ENCODE assay signal across 2 cellular contexts in the genomic region with DNA sequence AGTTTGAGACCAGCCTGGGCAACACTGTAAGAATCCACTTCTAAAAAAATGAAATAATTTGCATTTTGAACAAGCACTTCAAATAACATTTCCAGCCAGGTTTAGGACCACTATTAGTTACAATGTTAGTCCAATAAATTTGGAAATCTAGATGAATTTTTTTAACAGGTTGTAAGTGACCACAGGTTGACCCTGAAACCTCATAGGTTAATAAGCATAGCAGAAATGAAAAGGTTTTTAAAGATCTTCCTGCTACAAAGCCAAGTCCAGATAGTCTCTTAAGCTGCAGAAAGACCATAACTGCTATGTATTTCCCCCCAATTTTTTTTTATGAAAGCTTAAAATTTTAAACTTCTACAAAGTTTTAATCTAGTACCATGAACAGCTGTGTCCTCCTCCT.
TF ChIP-seq lines count a peak whose summit lies in the region.

No MANE protein-coding gene starts in this region.

TF ChIP-seq in liver, 16 proteins besides CTCF, POLR2A, EP300 and RAD21:
- TF ChIP-seq YY1 (IDR thresholded peaks at IDR 0.05) (no peak), FOXA2 (IDR thresholded peaks at IDR 0.05) (no peak), JUND (IDR thresholded peaks at IDR 0.05) (no peak), TAF1 (conservative IDR thresholded peaks at IDR 0.05) (no peak), SP1 (IDR thresholded peaks at IDR 0.05) (no peak), FOXA1 (IDR thresholded peaks at IDR 0.05) (no peak), RXRA (IDR thresholded peaks at IDR 0.05) (no peak), GABPA (IDR thresholded peaks at IDR 0.05 in 1 of 2, conservative IDR thresholded peaks at IDR 0.05 in 1 of 2) (no peak), EGR1 (IDR thresholded peaks at IDR 0.05; ENCODE audit: low read depth in 2 of 2) (no peak), NR2F2 (IDR thresholded peaks at IDR 0.05) (no peak), HNF4G (IDR thresholded peaks at IDR 0.05) (no peak), HNF4A (conservative IDR thresholded peaks at IDR 0.05) (no peak)
- TF ChIP-seq, protein P1, sequence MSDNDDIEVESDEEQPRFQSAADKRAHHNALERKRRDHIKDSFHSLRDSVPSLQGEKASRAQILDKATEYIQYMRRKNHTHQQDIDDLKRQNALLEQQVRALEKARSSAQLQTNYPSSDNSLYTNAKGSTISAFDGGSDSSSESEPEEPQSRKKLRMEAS (IDR thresholded peaks at IDR 0.05): no peak
- TF ChIP-seq, protein P2, sequence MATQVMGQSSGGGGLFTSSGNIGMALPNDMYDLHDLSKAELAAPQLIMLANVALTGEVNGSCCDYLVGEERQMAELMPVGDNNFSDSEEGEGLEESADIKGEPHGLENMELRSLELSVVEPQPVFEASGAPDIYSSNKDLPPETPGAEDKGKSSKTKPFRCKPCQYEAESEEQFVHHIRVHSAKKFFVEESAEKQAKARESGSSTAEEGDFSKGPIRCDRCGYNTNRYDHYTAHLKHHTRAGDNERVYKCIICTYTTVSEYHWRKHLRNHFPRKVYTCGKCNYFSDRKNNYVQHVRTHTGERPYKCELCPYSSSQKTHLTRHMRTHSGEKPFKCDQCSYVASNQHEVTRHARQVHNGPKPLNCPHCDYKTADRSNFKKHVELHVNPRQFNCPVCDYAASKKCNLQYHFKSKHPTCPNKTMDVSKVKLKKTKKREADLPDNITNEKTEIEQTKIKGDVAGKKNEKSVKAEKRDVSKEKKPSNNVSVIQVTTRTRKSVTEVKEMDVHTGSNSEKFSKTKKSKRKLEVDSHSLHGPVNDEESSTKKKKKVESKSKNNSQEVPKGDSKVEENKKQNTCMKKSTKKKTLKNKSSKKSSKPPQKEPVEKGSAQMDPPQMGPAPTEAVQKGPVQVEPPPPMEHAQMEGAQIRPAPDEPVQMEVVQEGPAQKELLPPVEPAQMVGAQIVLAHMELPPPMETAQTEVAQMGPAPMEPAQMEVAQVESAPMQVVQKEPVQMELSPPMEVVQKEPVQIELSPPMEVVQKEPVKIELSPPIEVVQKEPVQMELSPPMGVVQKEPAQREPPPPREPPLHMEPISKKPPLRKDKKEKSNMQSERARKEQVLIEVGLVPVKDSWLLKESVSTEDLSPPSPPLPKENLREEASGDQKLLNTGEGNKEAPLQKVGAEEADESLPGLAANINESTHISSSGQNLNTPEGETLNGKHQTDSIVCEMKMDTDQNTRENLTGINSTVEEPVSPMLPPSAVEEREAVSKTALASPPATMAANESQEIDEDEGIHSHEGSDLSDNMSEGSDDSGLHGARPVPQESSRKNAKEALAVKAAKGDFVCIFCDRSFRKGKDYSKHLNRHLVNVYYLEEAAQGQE (IDR thresholded peaks at IDR 0.05): no peak
- TF ChIP-seq, protein P3, sequence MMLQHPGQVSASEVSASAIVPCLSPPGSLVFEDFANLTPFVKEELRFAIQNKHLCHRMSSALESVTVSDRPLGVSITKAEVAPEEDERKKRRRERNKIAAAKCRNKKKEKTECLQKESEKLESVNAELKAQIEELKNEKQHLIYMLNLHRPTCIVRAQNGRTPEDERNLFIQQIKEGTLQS (IDR thresholded peaks at IDR 0.05): no peak
TF ChIP-seq in liver: peak in this region for 0.

TF ChIP-seq in HepG2, 621 proteins besides CTCF, POLR2A, EP300 and RAD21:
- TF ChIP-seq KDM6A (CRISPR knock-in tag; IDR thresholded peaks at IDR 0.05; ENCODE audit: low read depth) (no peak), MAF1 (CRISPR knock-in tag; IDR thresholded peaks at IDR 0.05; ENCODE audit: borderline replicate concordance) (no peak), ZKSCAN1 (IDR thresholded peaks at IDR 0.05; ENCODE audit: low read length) (no peak), ZNF792 (CRISPR knock-in tag; IDR thresholded peaks at IDR 0.05) (no peak), ERF (CRISPR knock-in tag; IDR thresholded peaks at IDR 0.05) (no peak), U2AF1 (optimal IDR thresholded peaks at IDR 0.05; ENCODE audit: low read depth, low read length) (no peak), ZNF180 (CRISPR knock-in tag; IDR thresholded peaks at IDR 0.05; ENCODE audit: borderline replicate concordance, low read depth) (no peak), PCBP1 (IDR thresholded peaks at IDR 0.05; ENCODE audit: borderline replicate concordance, low read depth, low read length) (no peak), GTF2F1 (IDR thresholded peaks at IDR 0.05; ENCODE audit: low read length) (no peak), BRD4 (CRISPR knock-in tag; IDR thresholded peaks at IDR 0.05) (no peak), HDAC1 (CRISPR knock-in tag; IDR thresholded peaks at IDR 0.05) (no peak), ZNF549 (CRISPR knock-in tag; IDR thresholded peaks at IDR 0.05) (no peak), JARID2 (CRISPR knock-in tag; IDR thresholded peaks at IDR 0.05; ENCODE audit: insufficient replicate concordance) (no peak)
- TF ChIP-seq, protein P4, sequence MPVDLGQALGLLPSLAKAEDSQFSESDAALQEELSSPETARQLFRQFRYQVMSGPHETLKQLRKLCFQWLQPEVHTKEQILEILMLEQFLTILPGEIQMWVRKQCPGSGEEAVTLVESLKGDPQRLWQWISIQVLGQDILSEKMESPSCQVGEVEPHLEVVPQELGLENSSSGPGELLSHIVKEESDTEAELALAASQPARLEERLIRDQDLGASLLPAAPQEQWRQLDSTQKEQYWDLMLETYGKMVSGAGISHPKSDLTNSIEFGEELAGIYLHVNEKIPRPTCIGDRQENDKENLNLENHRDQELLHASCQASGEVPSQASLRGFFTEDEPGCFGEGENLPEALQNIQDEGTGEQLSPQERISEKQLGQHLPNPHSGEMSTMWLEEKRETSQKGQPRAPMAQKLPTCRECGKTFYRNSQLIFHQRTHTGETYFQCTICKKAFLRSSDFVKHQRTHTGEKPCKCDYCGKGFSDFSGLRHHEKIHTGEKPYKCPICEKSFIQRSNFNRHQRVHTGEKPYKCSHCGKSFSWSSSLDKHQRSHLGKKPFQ (CRISPR knock-in tag; IDR thresholded peaks at IDR 0.05; ENCODE audit: insufficient replicate concordance): no peak
- TF ChIP-seq, protein P5, sequence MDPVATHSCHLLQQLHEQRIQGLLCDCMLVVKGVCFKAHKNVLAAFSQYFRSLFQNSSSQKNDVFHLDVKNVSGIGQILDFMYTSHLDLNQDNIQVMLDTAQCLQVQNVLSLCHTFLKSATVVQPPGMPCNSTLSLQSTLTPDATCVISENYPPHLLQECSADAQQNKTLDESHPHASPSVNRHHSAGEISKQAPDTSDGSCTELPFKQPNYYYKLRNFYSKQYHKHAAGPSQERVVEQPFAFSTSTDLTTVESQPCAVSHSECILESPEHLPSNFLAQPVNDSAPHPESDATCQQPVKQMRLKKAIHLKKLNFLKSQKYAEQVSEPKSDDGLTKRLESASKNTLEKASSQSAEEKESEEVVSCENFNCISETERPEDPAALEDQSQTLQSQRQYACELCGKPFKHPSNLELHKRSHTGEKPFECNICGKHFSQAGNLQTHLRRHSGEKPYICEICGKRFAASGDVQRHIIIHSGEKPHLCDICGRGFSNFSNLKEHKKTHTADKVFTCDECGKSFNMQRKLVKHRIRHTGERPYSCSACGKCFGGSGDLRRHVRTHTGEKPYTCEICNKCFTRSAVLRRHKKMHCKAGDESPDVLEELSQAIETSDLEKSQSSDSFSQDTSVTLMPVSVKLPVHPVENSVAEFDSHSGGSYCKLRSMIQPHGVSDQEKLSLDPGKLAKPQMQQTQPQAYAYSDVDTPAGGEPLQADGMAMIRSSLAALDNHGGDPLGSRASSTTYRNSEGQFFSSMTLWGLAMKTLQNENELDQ (CRISPR knock-in tag; IDR thresholded peaks at IDR 0.05; ENCODE audit: borderline replicate concordance): no peak
- TF ChIP-seq, protein P6, sequence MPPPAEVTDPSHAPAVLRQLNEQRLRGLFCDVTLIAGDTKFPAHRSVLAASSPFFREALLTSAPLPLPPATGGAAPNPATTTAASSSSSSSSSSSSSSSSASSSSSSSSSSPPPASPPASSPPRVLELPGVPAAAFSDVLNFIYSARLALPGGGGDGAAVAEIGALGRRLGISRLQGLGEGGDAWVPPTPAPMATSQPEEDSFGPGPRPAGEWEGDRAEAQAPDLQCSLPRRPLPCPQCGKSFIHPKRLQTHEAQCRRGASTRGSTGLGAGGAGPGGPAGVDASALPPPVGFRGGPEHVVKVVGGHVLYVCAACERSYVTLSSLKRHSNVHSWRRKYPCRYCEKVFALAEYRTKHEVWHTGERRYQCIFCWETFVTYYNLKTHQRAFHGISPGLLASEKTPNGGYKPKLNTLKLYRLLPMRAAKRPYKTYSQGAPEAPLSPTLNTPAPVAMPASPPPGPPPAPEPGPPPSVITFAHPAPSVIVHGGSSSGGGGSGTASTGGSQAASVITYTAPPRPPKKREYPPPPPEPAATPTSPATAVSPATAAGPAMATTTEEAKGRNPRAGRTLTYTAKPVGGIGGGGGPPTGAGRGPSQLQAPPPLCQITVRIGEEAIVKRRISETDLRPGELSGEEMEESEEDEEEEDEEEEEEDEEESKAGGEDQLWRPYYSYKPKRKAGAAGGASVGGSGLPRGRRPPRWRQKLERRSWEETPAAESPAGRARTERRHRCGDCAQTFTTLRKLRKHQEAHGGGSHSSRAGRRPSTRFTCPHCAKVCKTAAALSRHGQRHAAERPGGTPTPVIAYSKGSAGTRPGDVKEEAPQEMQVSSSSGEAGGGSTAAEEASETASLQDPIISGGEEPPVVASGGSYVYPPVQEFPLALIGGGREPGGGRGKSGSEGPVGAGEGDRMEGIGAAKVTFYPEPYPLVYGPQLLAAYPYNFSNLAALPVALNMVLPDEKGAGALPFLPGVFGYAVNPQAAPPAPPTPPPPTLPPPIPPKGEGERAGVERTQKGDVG (CRISPR knock-in tag; IDR thresholded peaks at IDR 0.05; ENCODE audit: borderline replicate concordance): no peak
- TF ChIP-seq, protein P7, sequence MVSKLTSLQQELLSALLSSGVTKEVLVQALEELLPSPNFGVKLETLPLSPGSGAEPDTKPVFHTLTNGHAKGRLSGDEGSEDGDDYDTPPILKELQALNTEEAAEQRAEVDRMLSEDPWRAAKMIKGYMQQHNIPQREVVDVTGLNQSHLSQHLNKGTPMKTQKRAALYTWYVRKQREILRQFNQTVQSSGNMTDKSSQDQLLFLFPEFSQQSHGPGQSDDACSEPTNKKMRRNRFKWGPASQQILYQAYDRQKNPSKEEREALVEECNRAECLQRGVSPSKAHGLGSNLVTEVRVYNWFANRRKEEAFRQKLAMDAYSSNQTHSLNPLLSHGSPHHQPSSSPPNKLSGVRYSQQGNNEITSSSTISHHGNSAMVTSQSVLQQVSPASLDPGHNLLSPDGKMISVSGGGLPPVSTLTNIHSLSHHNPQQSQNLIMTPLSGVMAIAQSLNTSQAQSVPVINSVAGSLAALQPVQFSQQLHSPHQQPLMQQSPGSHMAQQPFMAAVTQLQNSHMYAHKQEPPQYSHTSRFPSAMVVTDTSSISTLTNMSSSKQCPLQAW (CRISPR knock-in tag; IDR thresholded peaks at IDR 0.05): no peak
